Comparison of ENCODE assay signal across 15 cellular contexts in genomic region chr4:75069493-75070074, GRCh38.
A peak's percentile ranks its signal among the peaks of the same experiment; 100 is the strongest.
DNase-seq lines count a peak whose midpoint lies in the region; ATAC-seq and TF ChIP-seq lines count a peak whose summit lies in the region.
"Had no signal": no experiment of that assay in that cellular context is flagged by ENCODE, and none has a peak within 500 bp of the region (broad histone marks: within the 10 kb centered on the region; RNA-seq: fewer than 3 reads in every experiment).

No MANE protein-coding gene starts in this region.

- H3K27ac ChIP-seq in colonic mucosa = no peak overlapping the region
- H3K27ac ChIP-seq: cardiac muscle cell, epithelial cell of prostate, Peyer's patch had no signal

- H3K27me3 ChIP-seq in colonic mucosa = no peaks in the 10 kb centered on the region
- H3K27me3 ChIP-seq: cardiac muscle cell, Peyer's patch had no signal

- H3K9ac ChIP-seq in colonic mucosa (ENCODE audit: low read depth in 2 of 2, low read length in 2 of 2) = no peak overlapping the region

- no peaks in the 10 kb centered on the region for H3K9me3 ChIP-seq in colonic mucosa
- H3K9me3 ChIP-seq: mucosa of descending colon, Peyer's patch had no signal

- intact Hi-C loops in head of caudate nucleus (cut with DNase I) = no loop called here
- intact Hi-C loops in colonic mucosa (cut with DNase I) = no loop called here

- DNase-seq in germinal center (ENCODE audit: low spot score) = peak; percentile 20
- no peak for DNase-seq in NCI-H2029 treated with DMSO at 0.1 percent for 48 hours (lab: John Stamatoyannopoulos, UW)
- no peak for DNase-seq in head of caudate nucleus
- no peak for DNase-seq in OCI-M1 (lab: John Stamatoyannopoulos, UW)
- DNase-seq in colonic mucosa = no peak
- DNase-seq: activated CD8-positive, alpha-beta T cell treated with anti-CD3 and anti-CD28 coated beads for 36 hours; activated naive CD4-positive, alpha-beta T cell treated with Interleukin-2 at 50 U/mL for 16 hours; CD8-positive, alpha-beta memory T cell; mucosa of descending colon; Peyer's patch had no signal

- H3K4me3 ChIP-seq in colonic mucosa = no peak overlapping the region
- H3K4me3 ChIP-seq: cardiac muscle cell, mucosa of descending colon, Peyer's patch had no signal

- TF ChIP-seq CTCF in colonic mucosa (IDR thresholded peaks at IDR 0.05) = no peak

- no peaks in the 10 kb centered on the region for H3K36me3 ChIP-seq in colonic mucosa
- H3K36me3 ChIP-seq: cardiac muscle cell, Peyer's patch had no signal

- H3K4me1 ChIP-seq in colonic mucosa = no peaks in the 10 kb centered on the region
- H3K4me1 ChIP-seq: Peyer's patch had no signal

- ATAC-seq in GM18870 (IDR thresholded peaks at IDR 0.05; ENCODE audit: unreplicated experiment) = peak; percentile 56
- ATAC-seq in GM21526 (IDR thresholded peaks at IDR 0.05; ENCODE audit: low FRiP score, unreplicated experiment) = peak; percentile 78
- peak; percentile 69 for ATAC-seq in HG03095 (IDR thresholded peaks at IDR 0.05; ENCODE audit: unreplicated experiment)
- ATAC-seq: activated CD8-positive, alpha-beta T cell treated with anti-CD3 and anti-CD28 coated beads for 36 hours; mucosa of descending colon had no signal
